ENCODE assay signal across 12 cellular contexts in genomic region chr5:142542906-142543305, GRCh38.
DNase-seq lines count a peak whose midpoint lies in the region; ATAC-seq, FAIRE-seq and TF ChIP-seq lines count a peak whose summit lies in the region.
"Had no signal": no experiment of that assay in that cellular context is flagged by ENCODE, and none has a peak within 500 bp of the region (broad histone marks: within the 10 kb centered on the region; RNA-seq: fewer than 3 reads in every experiment).

No MANE protein-coding gene starts in this region.

- no peak for FAIRE-seq in D721Med (lab: Jason Lieb, UNC)

- H3K9me3 Mint-ChIP-seq in osteocyte (ENCODE audit: unreplicated experiment), result no peaks in the 10 kb centered on the region
- H3K9me3 Mint-ChIP-seq: activated CD8-positive, alpha-beta T cell treated with anti-CD3 and anti-CD28 coated beads for 36 hours; activated naive CD4-positive, alpha-beta T cell treated with anti-CD3 and anti-CD28 coated beads, Interleukin-2, amount 50 U/mL, for 24 hours; stimulated activated naive CD8-positive, alpha-beta T cell treated with anti-CD3 and anti-CD28 coated beads, Interleukin-15, Interleukin-2, amounts not matched to agents 100 ng/mL and 50 ng/mL, for 24 hours had no signal

- no peaks in the 10 kb centered on the region for H3K27me3 Mint-ChIP-seq in osteocyte (ENCODE audit: unreplicated experiment)
- H3K27me3 Mint-ChIP-seq: activated naive CD4-positive, alpha-beta T cell treated with anti-CD3 and anti-CD28 coated beads, Interleukin-2, amount 50 U/mL, for 24 hours had no signal

- H3K36me3 Mint-ChIP-seq in osteocyte (ENCODE audit: unreplicated experiment), result no peaks in the 10 kb centered on the region
- H3K36me3 Mint-ChIP-seq: activated naive CD4-positive, alpha-beta T cell treated with anti-CD3 and anti-CD28 coated beads, Interleukin-2, amount 50 U/mL, for 24 hours had no signal

- no peak for TF ChIP-seq CTCF in foreskin fibroblast (IDR thresholded peaks at IDR 0.05; ENCODE audit: low read depth, low read length)
- TF ChIP-seq CTCF in osteocyte (IDR thresholded peaks at IDR 0.05), result peak; percentile 23
- TF ChIP-seq CTCF in D721Med (IDR thresholded peaks at IDR 0.05; ENCODE audit: insufficient read depth, missing control alignments), result no peak

- no peak overlapping the region for H3K4me3 Mint-ChIP-seq in osteocyte (ENCODE audit: unreplicated experiment)
- H3K4me3 Mint-ChIP-seq: activated CD8-positive, alpha-beta T cell treated with anti-CD3 and anti-CD28 coated beads for 36 hours; activated naive CD4-positive, alpha-beta T cell treated with anti-CD3 and anti-CD28 coated beads, Interleukin-2, amount 50 U/mL, for 24 hours; stimulated activated naive CD8-positive, alpha-beta T cell treated with anti-CD3 and anti-CD28 coated beads, Interleukin-15, Interleukin-2, amounts not matched to agents 100 ng/mL and 50 ng/mL, for 24 hours had no signal

- peak; percentile 17 for DNase-seq in AG08396 (ENCODE audit: low spot score)
- peak; percentile 67 to 79 for DNase-seq in foreskin fibroblast
- no peak for DNase-seq in osteocyte (ENCODE audit: extremely low spot score, unreplicated experiment)
- no peak for DNase-seq in D721Med (ENCODE audit: insufficient read length, low spot score)
- DNase-seq in DMS79 treated with DMSO at 0.1 percent for 48 hours (lab: John Stamatoyannopoulos, UW), result no peak
- DNase-seq: activated CD8-positive, alpha-beta T cell treated with anti-CD3 and anti-CD28 coated beads for 36 hours; stimulated activated CD4-positive, alpha-beta T cell treated with anti-CD3 and anti-CD28 coated beads, Interleukin-2, amount 100 ng/mL, for 24 hours had no signal

- H3K27ac Mint-ChIP-seq in osteocyte (ENCODE audit: unreplicated experiment), result peak overlapping the region; percentile 14
- H3K27ac Mint-ChIP-seq: activated CD8-positive, alpha-beta T cell treated with anti-CD3 and anti-CD28 coated beads for 36 hours; activated naive CD4-positive, alpha-beta T cell treated with anti-CD3 and anti-CD28 coated beads, Interleukin-2, amount 50 U/mL, for 24 hours; stimulated activated naive CD8-positive, alpha-beta T cell treated with anti-CD3 and anti-CD28 coated beads, Interleukin-15, Interleukin-2, amounts not matched to agents 100 ng/mL and 50 ng/mL, for 24 hours had no signal

- ATAC-seq in SK-N-SH treated with all-trans-retinoic acid at 6 μM for 48 hours (peak; percentile 37), GM18909 (IDR thresholded peaks at IDR 0.05; ENCODE audit: poor library complexity, unreplicated experiment) (no peak), HG03135 (IDR thresholded peaks at IDR 0.05; ENCODE audit: unreplicated experiment) (no peak)
- ATAC-seq: activated CD8-positive, alpha-beta T cell treated with anti-CD3 and anti-CD28 coated beads for 36 hours had no signal

- peaks cover 54% of the 10 kb centered on the region for H3K4me1 Mint-ChIP-seq in osteocyte (ENCODE audit: unreplicated experiment)

- no peak overlapping the region for H3K4me3 ChIP-seq in foreskin fibroblast (ENCODE audit: low read depth in 1 of 2, low read length in 2 of 2)

TF ChIP-seq in SK-N-SH treated with all-trans-retinoic acid at 6 μM for 48 hours, 23 proteins besides CTCF, POLR2A, EP300 and RAD21:
- TF ChIP-seq ARNTL (CRISPR knock-in tag; IDR thresholded peaks at IDR 0.05; ENCODE audit: borderline replicate concordance, low read depth), result no peak
- no peak for TF ChIP-seq PATZ1 (CRISPR knock-in tag; IDR thresholded peaks at IDR 0.05; ENCODE audit: borderline replicate concordance)

Comparison
In these comparisons a context has a peak if more than half of its experiments do, and no peak if none do; other contexts are left out.
1. DNase-seq: peak in AG08396 (single experiment) and foreskin fibroblast (2 of 2); none in osteocyte (single experiment), D721Med (single experiment) and DMS79 treated with DMSO at 0.1 percent for 48 hours (single experiment).